1 cellular context compared by ENCODE assay signal in the genomic region with DNA sequence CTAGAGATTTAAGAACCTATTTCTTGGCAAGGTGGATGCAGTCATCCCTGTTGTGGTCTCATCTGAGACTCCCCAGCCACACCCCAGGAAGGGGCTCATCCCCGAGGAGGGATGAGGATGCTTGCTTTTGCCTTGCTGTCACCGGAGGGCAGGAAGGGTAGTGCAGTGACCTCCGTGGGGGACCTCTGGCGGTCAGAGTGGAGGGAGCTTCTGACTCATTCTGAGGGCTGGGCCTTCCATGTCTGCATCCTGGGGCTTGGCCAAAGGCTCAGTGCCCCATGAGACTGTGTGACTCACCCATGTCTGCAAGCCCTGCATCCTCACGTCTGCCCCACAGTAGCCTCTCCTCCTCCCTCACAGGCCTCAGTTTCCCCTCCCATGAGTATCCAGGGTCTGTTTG.
TF ChIP-seq lines count a peak whose summit lies in the region.

No MANE protein-coding gene starts in this region.

TF ChIP-seq in GM12878, 131 proteins besides CTCF, POLR2A, EP300 and RAD21 (continued from another document):
- 0 out of 2 replicates have a peak, but pooled peaks have one; percentile 17 for TF ChIP-seq YY1 (IDR thresholded peaks at IDR 0.05; ENCODE audit: low read depth, low read length)
